In genomic region chr16:49821614-49822282, GRCh38 we compare ENCODE assay signal across 1 cellular context.
TF ChIP-seq lines count a peak whose summit lies in the region.

No MANE protein-coding gene starts in this region.

TF ChIP-seq in GM23338, 12 proteins besides CTCF, POLR2A, EP300 and RAD21 (continued from another document):
- no peak for TF ChIP-seq NANOG (IDR thresholded peaks at IDR 0.05; ENCODE audit: borderline replicate concordance)
